12 cellular contexts compared by ENCODE assay signal in genomic region chr21:33932731-33933130, GRCh38. TPM values are rescaled to one million over a fixed set of nuclear protein-coding genes. Genes with fewer than 3 reads are reported as not detected.
DNase-seq lines count a peak whose midpoint lies in the region; ATAC-seq and TF ChIP-seq lines count a peak whose summit lies in the region.
"Had no signal": no experiment of that assay in that cellular context is flagged by ENCODE, and none has a peak within 500 bp of the region (broad histone marks: within the 10 kb centered on the region; RNA-seq: fewer than 3 reads in every experiment).

No MANE protein-coding gene starts in this region.

- no peak for TF ChIP-seq CTCF in cardiac muscle cell (IDR thresholded peaks at IDR 0.05; ENCODE audit: low read depth, low read length)
- no peak for TF ChIP-seq CTCF in heart right ventricle (IDR thresholded peaks at IDR 0.05)

- H3K14ac ChIP-seq in neuronal stem cell (ENCODE audit: low read length), result no peak overlapping the region

- H3K36me3 ChIP-seq in cardiac muscle cell, result no peaks in the 10 kb centered on the region
- H3K36me3 ChIP-seq in heart right ventricle, result no peaks in the 10 kb centered on the region
- no peaks in the 10 kb centered on the region for H3K36me3 ChIP-seq in muscle layer of duodenum (ENCODE audit: control insufficient read depth in 1 of 2, insufficient read depth in 2 of 2, low read length in 2 of 2)
- H3K36me3 ChIP-seq in urinary bladder (ENCODE audit: insufficient read depth), result no peaks in the 10 kb centered on the region
- H3K36me3 ChIP-seq in neuronal stem cell (replicated peaks in 1 of 2; ENCODE audit: control insufficient read depth in 2 of 2, insufficient read depth in 2 of 2, low read length in 2 of 2), result no peaks in the 10 kb centered on the region
- H3K36me3 ChIP-seq: right atrium auricular region had no signal

- ATAC-seq in heart right ventricle, result no peak
- no peak for ATAC-seq in activated naive CD8-positive, alpha-beta T cell treated with anti-CD3 and anti-CD28 coated beads, Interleukin-2, amount 50 U/mL, for 24 hours
- no peak for ATAC-seq in HG03045 (IDR thresholded peaks at IDR 0.05; ENCODE audit: unreplicated experiment)

- intact Hi-C loops in heart right ventricle (cut with DNase I), result loop anchor here in 4 of 10 donors (5.0 to 10.0 kb wide), 4 partner anchors 130 to 410 kb away; partner anchors contain the start of genes MRPS6 (in 1 of the 4) and SLC5A3 (in 1 of the 4)

- H3K23ac ChIP-seq in neuronal stem cell (ENCODE audit: low read depth, low read length, poor library complexity), result no peak overlapping the region

- H3K4me1 Mint-ChIP-seq in activated naive CD8-positive, alpha-beta T cell treated with anti-CD3 and anti-CD28 coated beads, Interleukin-2, amount 50 U/mL, for 24 hours, result peaks cover 59% of the 10 kb centered on the region

- H3K27ac ChIP-seq in cardiac muscle cell (no peak overlapping the region), heart right ventricle (peak overlapping the region in 3 of 10 donors; percentile 40 to 90 (median 48)), muscle layer of duodenum (ENCODE audit: low read length) (no peak overlapping the region), urinary bladder (ENCODE audit: low read depth) (no peak overlapping the region), neuronal stem cell (replicated peaks; ENCODE audit: low read length) (no peak overlapping the region)
- H3K27ac ChIP-seq: right atrium auricular region had no signal

- H3K27me3 ChIP-seq in cardiac muscle cell (no peaks in the 10 kb centered on the region), heart right ventricle (no peaks in the 10 kb centered on the region), muscle layer of duodenum (ENCODE audit: low read depth, low read length) (no peaks in the 10 kb centered on the region), neuronal stem cell (ENCODE audit: control insufficient read depth in 3 of 3, insufficient read depth in 3 of 3, low read depth in 1 of 3, low read length in 3 of 3) (no peaks in the 10 kb centered on the region)
- H3K27me3 ChIP-seq: right atrium auricular region had no signal

- no peak overlapping the region for H3K18ac ChIP-seq in neuronal stem cell (ENCODE audit: low read length)

- peak overlapping the region; percentile 32 for H3K4me3 ChIP-seq in cardiac muscle cell
- peak overlapping the region in 2 of 10 donors; percentile 45 to 57 for H3K4me3 ChIP-seq in heart right ventricle
- peak overlapping the region; percentile 75 to 80 for H3K4me3 ChIP-seq in muscle layer of duodenum (ENCODE audit: low read depth in 1 of 2, low read length in 2 of 2)
- peak overlapping the region; percentile 53 for H3K4me3 ChIP-seq in urinary bladder (ENCODE audit: low read depth, low read length)
- no peak overlapping the region for H3K4me3 ChIP-seq in neuronal stem cell (ENCODE audit: low read length in 2 of 2)

- H3K79me1 ChIP-seq in neuronal stem cell (ENCODE audit: low read depth, low read length), result no peaks in the 10 kb centered on the region

- H3K27me3 Mint-ChIP-seq in activated naive CD8-positive, alpha-beta T cell treated with anti-CD3 and anti-CD28 coated beads, Interleukin-2, amount 50 U/mL, for 24 hours, result no peaks in the 10 kb centered on the region

- no peak overlapping the region for H2BK15ac ChIP-seq in neuronal stem cell (ENCODE audit: low read length)

- no peak overlapping the region for H2BK120ac ChIP-seq in neuronal stem cell (ENCODE audit: low read depth, low read length)

- H4K91ac ChIP-seq in neuronal stem cell (ENCODE audit: low read depth, low read length, poor library complexity), result no peak overlapping the region

- no peak overlapping the region for H3K4ac ChIP-seq in neuronal stem cell (ENCODE audit: low read length)

- H3K4me3 Mint-ChIP-seq in activated naive CD8-positive, alpha-beta T cell treated with anti-CD3 and anti-CD28 coated beads, Interleukin-2, amount 50 U/mL, for 24 hours, result peak overlapping the region; percentile 92

- peaks cover 15% of the 10 kb centered on the region for H3K4me1 ChIP-seq in cardiac muscle cell (ENCODE audit: low read depth)
- peaks cover 0 to 29% (median 8%) of the 10 kb centered on the region in 9 donors for H3K4me1 ChIP-seq in heart right ventricle
- H3K4me1 ChIP-seq in muscle layer of duodenum (ENCODE audit: control insufficient read depth in 1 of 2, insufficient read depth in 2 of 2, low read length in 2 of 2), result peaks cover 0 to 7% of the 10 kb centered on the region in 2 donors
- H3K4me1 ChIP-seq in urinary bladder (ENCODE audit: insufficient read depth), result no peaks in the 10 kb centered on the region
- peaks cover 0 to 11% of the 10 kb centered on the region in 2 donors for H3K4me1 ChIP-seq in neuronal stem cell (ENCODE audit: control insufficient read depth in 2 of 2, insufficient read depth in 1 of 2, low read depth in 1 of 2, low read length in 2 of 2)

- H3K27ac Mint-ChIP-seq in activated naive CD8-positive, alpha-beta T cell treated with anti-CD3 and anti-CD28 coated beads, Interleukin-2, amount 50 U/mL, for 24 hours, result peak overlapping the region; percentile 96

- H2AFZ ChIP-seq in neuronal stem cell (ENCODE audit: low read length), result no peak overlapping the region

- DNase-seq in cardiac muscle cell (ENCODE audit: low read depth in 1 of 2, low spot score in 1 of 2) (no peak), heart right ventricle (no peak), neuronal stem cell (ENCODE audit: low spot score) (no peak), NCI-H345 treated with DMSO at 0.1 percent for 48 hours (lab: John Stamatoyannopoulos, UW; ENCODE audit: unreplicated experiment) (no peak)
- DNase-seq in activated naive CD8-positive, alpha-beta T cell treated with anti-CD3 and anti-CD28 coated beads, Interleukin-2, amount 50 U/mL, for 24 hours, result no peak
- DNase-seq: activated CD4-positive, alpha-beta T cell treated with anti-CD3 and anti-CD28 coated beads, Interleukin-2, amount 50 U/mL, for 4 hours; hippocampal formation; NCI-H1105 treated with DMSO at 0.1 percent for 48 hours had no signal

- no peak overlapping the region for H3K9ac ChIP-seq in neuronal stem cell (ENCODE audit: low read depth, low read length, poor library complexity)

- H2BK5ac ChIP-seq in neuronal stem cell (ENCODE audit: low read length), result no peak overlapping the region

- no peak overlapping the region for H2AK5ac ChIP-seq in neuronal stem cell (ENCODE audit: low read depth, low read length)

- H3K4me2 ChIP-seq in neuronal stem cell (ENCODE audit: insufficient read depth, low read length, poor library complexity, severe bottlenecking), result no peak overlapping the region

- H3K36me3 Mint-ChIP-seq in activated naive CD8-positive, alpha-beta T cell treated with anti-CD3 and anti-CD28 coated beads, Interleukin-2, amount 50 U/mL, for 24 hours (ENCODE audit: low read depth), result peaks cover 3% of the 10 kb centered on the region

- H3K9me3 ChIP-seq in cardiac muscle cell (ENCODE audit: low read depth) (no peaks in the 10 kb centered on the region), heart right ventricle (no peaks in the 10 kb centered on the region), muscle layer of duodenum (ENCODE audit: control insufficient read depth in 1 of 2, low read length in 2 of 2) (no peaks in the 10 kb centered on the region), neuronal stem cell (replicated peaks in 1 of 2; ENCODE audit: control insufficient read depth in 2 of 2, insufficient read depth in 1 of 2, low read depth in 1 of 2, low read length in 2 of 2) (no peaks in the 10 kb centered on the region)
- H3K9me3 ChIP-seq: right atrium auricular region had no signal

- H4K8ac ChIP-seq in neuronal stem cell (ENCODE audit: low read depth, low read length), result no peak overlapping the region

- H2BK12ac ChIP-seq in neuronal stem cell (ENCODE audit: low read length), result no peak overlapping the region

- 95 to 98% methylated on average over 5 of the region's 5 CpGs for WGBS in heart right ventricle, 2 donors
- WGBS in urinary bladder, result 97% methylated on average over 5 of the region's 5 CpGs
- no CpG with 5 or more reads among the region's 5 CpGs for WGBS in neuronal stem cell (ENCODE audit: extremely low coverage in 2 of 2, insufficient read length in 2 of 2, insufficient replicate concordance in 1 of 2), 2 donors

- no peaks in the 10 kb centered on the region for H3K9me3 Mint-ChIP-seq in activated naive CD8-positive, alpha-beta T cell treated with anti-CD3 and anti-CD28 coated beads, Interleukin-2, amount 50 U/mL, for 24 hours

RNA-seq across cellular contexts. Expression of gene ATP5PO, which starts 17.1 kb away (rescaled TPM):
- total RNA-seq in cardiac muscle cell (251 and 646 TPM in 2 replicates), heart right ventricle (100 to 1,000 TPM; 551 to 977 (median 851) TPM), urinary bladder (106 TPM)
- polyA plus RNA-seq in cardiac muscle cell (808 and 1,053 TPM in 2 replicates), heart right ventricle (1,000 to 10,000 TPM in 1 of 2 donors, 100 to 1,000 TPM in 1; 893 to 1,557 TPM), urinary bladder (283 TPM)
- 378 TPM for polyA plus RNA-seq in neuronal stem cell (2013, experiment 1 of 2)
- polyA plus RNA-seq in neuronal stem cell (2013, experiment 2 of 2), result 387 TPM

Comparison
In these comparisons a context has a peak if more than half of its experiments do, and no peak if none do; other contexts are left out.
1. H3K4me3 ChIP-seq: peak in cardiac muscle cell (single experiment), muscle layer of duodenum (2 of 2) and urinary bladder (single experiment); none in neuronal stem cell (0 of 2).